ENCODE assay signal across 8 cellular contexts in the genomic region with DNA sequence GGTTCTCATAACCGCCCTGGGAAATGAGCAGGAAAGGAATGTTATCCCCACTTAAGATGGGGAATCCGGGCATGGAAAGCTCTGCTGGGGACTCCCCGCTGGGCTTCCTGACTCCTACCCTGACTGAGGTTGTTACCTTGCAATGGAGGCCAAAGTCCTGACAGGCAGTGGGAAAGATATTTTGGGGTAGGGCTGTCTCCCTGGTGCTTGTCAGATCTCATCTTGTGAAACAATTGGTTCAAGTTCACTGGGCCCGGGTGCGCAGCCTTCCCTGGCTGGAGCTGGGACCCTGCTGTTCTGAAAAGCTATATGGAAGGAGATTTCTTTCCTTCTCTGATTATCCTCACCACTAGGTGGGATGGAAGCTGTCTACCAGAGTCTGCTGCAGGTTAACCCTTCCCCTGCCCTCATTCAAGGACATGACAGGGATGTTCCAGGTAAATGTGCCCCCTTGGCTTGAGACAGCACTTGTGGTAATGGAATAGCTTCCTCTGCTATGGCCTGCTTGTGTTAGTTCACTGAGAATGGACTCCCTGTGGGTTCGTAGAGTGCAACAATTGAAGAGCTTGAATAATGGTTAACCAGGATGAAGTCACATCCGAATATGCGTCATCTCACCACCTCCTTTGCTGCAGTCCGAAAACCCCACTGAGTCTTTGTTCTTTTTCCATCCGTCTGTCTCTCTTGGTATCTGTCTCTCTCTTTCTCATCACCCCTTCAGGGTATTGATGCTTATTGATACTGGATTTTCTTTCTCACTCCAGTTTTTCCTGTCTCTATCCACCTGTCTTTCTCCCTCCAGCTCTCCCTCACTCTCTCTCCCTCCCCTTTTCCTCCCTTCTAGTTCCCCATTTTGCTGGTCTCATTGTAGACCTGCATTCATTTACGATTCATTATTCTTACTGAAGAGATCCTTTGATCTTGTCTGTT.
DNase-seq lines count a peak whose midpoint lies in the region; ATAC-seq, FAIRE-seq and TF ChIP-seq lines count a peak whose summit lies in the region.

No MANE protein-coding gene starts in this region.

- TF ChIP-seq CTCF in A673 (conservative IDR thresholded peaks at IDR 0.05; ENCODE audit: low read depth, low read length): no peak
- no peak for TF ChIP-seq CTCF in liver (IDR thresholded peaks at IDR 0.05; ENCODE audit: low read depth, low read length, missing input control)
- TF ChIP-seq CTCF in uterus (IDR thresholded peaks at IDR 0.05): no peak
- TF ChIP-seq CTCF in kidney (IDR thresholded peaks at IDR 0.05; ENCODE audit: borderline replicate concordance, extremely low read depth, insufficient read depth): no peak

- H3K27me3 ChIP-seq in A673 (replicated peaks; ENCODE audit: insufficient read depth, low read depth, low read length, poor library complexity) (peaks cover 7% of the 10 kb centered on the region), liver (ENCODE audit: control insufficient read depth in 4 of 4, insufficient read depth in 4 of 4, low read length in 3 of 4) (no peaks in the 10 kb centered on the region), uterus (no peaks in the 10 kb centered on the region)

- DNase-seq in A673 (ENCODE audit: low spot score) (peak; percentile 11), T-helper 22 cell (ENCODE audit: low read depth) (peak; percentile 31), uterus (no peak), T-helper 9 cell (no peak), kidney (no peak)

- no peak overlapping the region for H3K27ac ChIP-seq in A673 (ENCODE audit: low read depth, low read length, poor library complexity, severe bottlenecking)
- peak overlapping the region; percentile 63 to 89 for H3K27ac ChIP-seq in liver (ENCODE audit: low read depth in 1 of 2, low read length in 2 of 2)
- no peak overlapping the region for H3K27ac ChIP-seq in uterus
- no peak overlapping the region for H3K27ac ChIP-seq in kidney (ENCODE audit: low read depth in 2 of 2, low read length in 2 of 2)

- CTCF ChIA-PET in A673 (lab: Charles Lee): no interaction called here

- FAIRE-seq in kidney (lab: Jason Lieb, UNC): no peak

- no peak for TF ChIP-seq POLR2A in uterus (IDR thresholded peaks at IDR 0.05)

- H3K9ac ChIP-seq in liver (ENCODE audit: low read depth in 1 of 2, low read length in 2 of 2) (peak overlapping the region in 1 of 2 donors; percentile 39), kidney (ENCODE audit: low read length in 2 of 2) (no peak overlapping the region)

- ATAC-seq in GM18867 (IDR thresholded peaks at IDR 0.05; ENCODE audit: unreplicated experiment) (peak; percentile 69), HG03039 (IDR thresholded peaks at IDR 0.05; ENCODE audit: unreplicated experiment) (peak; percentile 35)

- H3K36me3 ChIP-seq in A673 (ENCODE audit: insufficient read depth, low read length, poor library complexity, severe bottlenecking) (no peaks in the 10 kb centered on the region), liver (ENCODE audit: control insufficient read depth in 4 of 4, insufficient read depth in 3 of 4, low read depth in 1 of 4, low read length in 3 of 4) (no peaks in the 10 kb centered on the region), uterus (no peaks in the 10 kb centered on the region), kidney (ENCODE audit: control insufficient read depth in 1 of 2, insufficient read depth in 2 of 2, low read length in 2 of 2) (no peaks in the 10 kb centered on the region)

- 63% methylated on average over 11 of the region's 11 CpGs for WGBS in liver

- H3K4me1 ChIP-seq in A673 (ENCODE audit: insufficient read depth, low read length, poor library complexity, severe bottlenecking) (no peaks in the 10 kb centered on the region), liver (ENCODE audit: control insufficient read depth in 4 of 4, insufficient read depth in 4 of 4, low read length in 3 of 4) (peaks cover 0 to 18% (median 16%) of the 10 kb centered on the region in 4 donors), uterus (no peaks in the 10 kb centered on the region), kidney (ENCODE audit: control insufficient read depth in 1 of 2, insufficient read depth in 1 of 2, low read depth in 1 of 2, low read length in 2 of 2) (peaks cover 0 to 7% of the 10 kb centered on the region in 2 donors)

- no peak overlapping the region for H3K4me3 ChIP-seq in A673 (ENCODE audit: low read depth, low read length, poor library complexity, severe bottlenecking)
- no peak overlapping the region for H3K4me3 ChIP-seq in liver (ENCODE audit: low read depth in 1 of 3, low read length in 3 of 3)
- H3K4me3 ChIP-seq in uterus: no peak overlapping the region
- H3K4me3 ChIP-seq in kidney (ENCODE audit: low read length in 2 of 2): no peak overlapping the region

- POLR2A ChIA-PET in A673 (lab: Charles Lee; ENCODE audit: low non-redundant PET): no interaction called here

- intact Hi-C loops in A673 (cut with micrococcal nuclease; ENCODE audit: unreplicated experiment) (no loop called here), uterus (cut with DNase I; ENCODE audit: low total_unique reads) (no loop called here), kidney (cut with DNase I) (no loop called here)

- peak in 1 of 2 donors; percentile 41 for TF ChIP-seq RAD21 in liver (IDR thresholded peaks at IDR 0.05)

- no TSS peak for BruUV-seq in A673 (replicated peaks; lab: Mats Ljungman, UMichigan)

- no peaks in the 10 kb centered on the region for H3K9me3 ChIP-seq in A673 (ENCODE audit: low read depth, low read length, poor library complexity, severe bottlenecking)
- no peaks in the 10 kb centered on the region for H3K9me3 ChIP-seq in liver (ENCODE audit: control insufficient read depth in 4 of 4, low read length in 3 of 4)
- no peaks in the 10 kb centered on the region for H3K9me3 ChIP-seq in uterus
- H3K9me3 ChIP-seq in kidney (ENCODE audit: control insufficient read depth in 1 of 2, low read length in 2 of 2): no peaks in the 10 kb centered on the region

TF ChIP-seq in liver, 16 proteins besides CTCF, POLR2A, EP300 and RAD21:
- TF ChIP-seq, protein P1, sequence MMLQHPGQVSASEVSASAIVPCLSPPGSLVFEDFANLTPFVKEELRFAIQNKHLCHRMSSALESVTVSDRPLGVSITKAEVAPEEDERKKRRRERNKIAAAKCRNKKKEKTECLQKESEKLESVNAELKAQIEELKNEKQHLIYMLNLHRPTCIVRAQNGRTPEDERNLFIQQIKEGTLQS (IDR thresholded peaks at IDR 0.05): peak; percentile 37
- TF ChIP-seq, protein P2, sequence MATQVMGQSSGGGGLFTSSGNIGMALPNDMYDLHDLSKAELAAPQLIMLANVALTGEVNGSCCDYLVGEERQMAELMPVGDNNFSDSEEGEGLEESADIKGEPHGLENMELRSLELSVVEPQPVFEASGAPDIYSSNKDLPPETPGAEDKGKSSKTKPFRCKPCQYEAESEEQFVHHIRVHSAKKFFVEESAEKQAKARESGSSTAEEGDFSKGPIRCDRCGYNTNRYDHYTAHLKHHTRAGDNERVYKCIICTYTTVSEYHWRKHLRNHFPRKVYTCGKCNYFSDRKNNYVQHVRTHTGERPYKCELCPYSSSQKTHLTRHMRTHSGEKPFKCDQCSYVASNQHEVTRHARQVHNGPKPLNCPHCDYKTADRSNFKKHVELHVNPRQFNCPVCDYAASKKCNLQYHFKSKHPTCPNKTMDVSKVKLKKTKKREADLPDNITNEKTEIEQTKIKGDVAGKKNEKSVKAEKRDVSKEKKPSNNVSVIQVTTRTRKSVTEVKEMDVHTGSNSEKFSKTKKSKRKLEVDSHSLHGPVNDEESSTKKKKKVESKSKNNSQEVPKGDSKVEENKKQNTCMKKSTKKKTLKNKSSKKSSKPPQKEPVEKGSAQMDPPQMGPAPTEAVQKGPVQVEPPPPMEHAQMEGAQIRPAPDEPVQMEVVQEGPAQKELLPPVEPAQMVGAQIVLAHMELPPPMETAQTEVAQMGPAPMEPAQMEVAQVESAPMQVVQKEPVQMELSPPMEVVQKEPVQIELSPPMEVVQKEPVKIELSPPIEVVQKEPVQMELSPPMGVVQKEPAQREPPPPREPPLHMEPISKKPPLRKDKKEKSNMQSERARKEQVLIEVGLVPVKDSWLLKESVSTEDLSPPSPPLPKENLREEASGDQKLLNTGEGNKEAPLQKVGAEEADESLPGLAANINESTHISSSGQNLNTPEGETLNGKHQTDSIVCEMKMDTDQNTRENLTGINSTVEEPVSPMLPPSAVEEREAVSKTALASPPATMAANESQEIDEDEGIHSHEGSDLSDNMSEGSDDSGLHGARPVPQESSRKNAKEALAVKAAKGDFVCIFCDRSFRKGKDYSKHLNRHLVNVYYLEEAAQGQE (IDR thresholded peaks at IDR 0.05): no peak
- peak; percentile 71 for TF ChIP-seq SP1 (IDR thresholded peaks at IDR 0.05)
- TF ChIP-seq RXRA (IDR thresholded peaks at IDR 0.05): peak; percentile 39 to 44
- no peak for TF ChIP-seq FOXA2 (IDR thresholded peaks at IDR 0.05)
- TF ChIP-seq TAF1 (conservative IDR thresholded peaks at IDR 0.05): no peak
- TF ChIP-seq FOXA1 (IDR thresholded peaks at IDR 0.05): no peak
- no peak for TF ChIP-seq EGR1 (IDR thresholded peaks at IDR 0.05; ENCODE audit: low read depth in 2 of 2)
- peak; percentile 56 for TF ChIP-seq YY1 (IDR thresholded peaks at IDR 0.05)
- TF ChIP-seq HNF4A (conservative IDR thresholded peaks at IDR 0.05): peak; percentile 11 to 24
- TF ChIP-seq, protein P3, sequence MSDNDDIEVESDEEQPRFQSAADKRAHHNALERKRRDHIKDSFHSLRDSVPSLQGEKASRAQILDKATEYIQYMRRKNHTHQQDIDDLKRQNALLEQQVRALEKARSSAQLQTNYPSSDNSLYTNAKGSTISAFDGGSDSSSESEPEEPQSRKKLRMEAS (IDR thresholded peaks at IDR 0.05): no peak
- TF ChIP-seq NR2F2 (IDR thresholded peaks at IDR 0.05): no peak
- TF ChIP-seq JUND (IDR thresholded peaks at IDR 0.05): peak; percentile 44 to 64
- TF ChIP-seq HNF4G (IDR thresholded peaks at IDR 0.05): no peak
- TF ChIP-seq GABPA (IDR thresholded peaks at IDR 0.05 in 1 of 2, conservative IDR thresholded peaks at IDR 0.05 in 1 of 2): no peak
TF ChIP-seq in liver: peak in this region for 6.

Comparison
In these comparisons a context has a peak if more than half of its experiments do, and no peak if none do; other contexts are left out.
1. DNase-seq: peak in A673 (single experiment) and T-helper 22 cell (single experiment); none in uterus (0 of 2), T-helper 9 cell (single experiment) and kidney (single experiment).
2. H3K27ac ChIP-seq: peak in liver (2 of 2); none in A673 (single experiment), uterus (0 of 2) and kidney (0 of 2).